ENCODE assay signal across 23 cellular contexts in genomic region chr10:71073451-71074175, GRCh38.
DNase-seq lines count a peak whose midpoint lies in the region; ATAC-seq, FAIRE-seq and TF ChIP-seq lines count a peak whose summit lies in the region.
"Had no signal": no experiment of that assay in that cellular context is flagged by ENCODE, and none has a peak within 500 bp of the region (broad histone marks: within the 10 kb centered on the region; RNA-seq: fewer than 3 reads in every experiment).

No MANE protein-coding gene starts in this region.

- H3K9me3 ChIP-seq in upper lobe of right lung = no peaks in the 10 kb centered on the region

- peaks cover 6% of the 10 kb centered on the region for H3K27me3 ChIP-seq in bronchial epithelial cell (ENCODE audit: control insufficient read depth, insufficient read depth, low read length)
- H3K27me3 ChIP-seq in upper lobe of right lung = no peaks in the 10 kb centered on the region

- no peaks in the 10 kb centered on the region for H3K27me3 Mint-ChIP-seq in activated naive CD8-positive, alpha-beta T cell
- no peaks in the 10 kb centered on the region for H3K27me3 Mint-ChIP-seq in activated naive CD8-positive, alpha-beta T cell treated with anti-CD3 and anti-CD28 coated beads for 36 hours
- H3K27me3 Mint-ChIP-seq in neural crest cell (ENCODE audit: low read depth) = no peaks in the 10 kb centered on the region

- intact Hi-C loops in upper lobe of right lung (cut with DNase I) = no loop called here

- no peak for TF ChIP-seq CTCF in bronchial epithelial cell (IDR thresholded peaks at IDR 0.05; ENCODE audit: insufficient read depth, low read length, severe bottlenecking)
- no peak for TF ChIP-seq CTCF in neural crest cell (conservative IDR thresholded peaks at IDR 0.05)
- no peak for TF ChIP-seq CTCF in upper lobe of right lung (IDR thresholded peaks at IDR 0.05)

- FAIRE-seq in bronchial epithelial cell (lab: Jason Lieb, UNC) = peak; percentile 13
- FAIRE-seq: GM12878, GM18507, HTR-8/SVneo had no signal

- no peak overlapping the region for H3K27ac ChIP-seq in upper lobe of right lung
- H3K27ac ChIP-seq: C4-2B, HL-60, PC-9 had no signal

- DNase-seq in activated naive CD8-positive, alpha-beta T cell treated with anti-CD3 and anti-CD28 coated beads for 36 hours = no peak
- DNase-seq in bronchial epithelial cell (ENCODE audit: low read depth) (no peak), neural crest cell (ENCODE audit: low read depth, low spot score) (no peak), upper lobe of right lung (peak; percentile 53), nucleus accumbens (lab: John Stamatoyannopoulos, UW) (no peak), NCI-H187 treated with DMSO at 0.1 percent for 48 hours (lab: John Stamatoyannopoulos, UW) (no peak)
- DNase-seq: DND-41, GDM1, HCEC 1CT, Kasumi-1, MM.1S, NCI-H1105 treated with DMSO at 0.1 percent for 48 hours, NCI-H1694 treated with DMSO at 0.1 percent for 48 hours, NCI-H2171, NCI-H748 treated with DMSO at 0.1 percent for 48 hours had no signal

- H3K4me3 Mint-ChIP-seq in activated naive CD8-positive, alpha-beta T cell = no peak overlapping the region
- no peak overlapping the region for H3K4me3 Mint-ChIP-seq in activated naive CD8-positive, alpha-beta T cell treated with anti-CD3 and anti-CD28 coated beads for 36 hours
- H3K4me3 Mint-ChIP-seq in neural crest cell = no peak overlapping the region
- H3K4me3 Mint-ChIP-seq: IgD-negative memory B cell had no signal

- H3K36me3 ChIP-seq in bronchial epithelial cell (ENCODE audit: control insufficient read depth, insufficient read depth, low read length) = no peaks in the 10 kb centered on the region
- no peaks in the 10 kb centered on the region for H3K36me3 ChIP-seq in upper lobe of right lung

- ATAC-seq in upper lobe of right lung = no peak
- ATAC-seq: GM12878 had no signal

- no peaks in the 10 kb centered on the region for H3K9me3 Mint-ChIP-seq in activated naive CD8-positive, alpha-beta T cell (ENCODE audit: low read depth)
- no peaks in the 10 kb centered on the region for H3K9me3 Mint-ChIP-seq in activated naive CD8-positive, alpha-beta T cell treated with anti-CD3 and anti-CD28 coated beads for 36 hours
- H3K9me3 Mint-ChIP-seq in neural crest cell = no peaks in the 10 kb centered on the region
- H3K9me3 Mint-ChIP-seq: IgD-negative memory B cell had no signal

- H3K36me3 Mint-ChIP-seq in activated naive CD8-positive, alpha-beta T cell = no peaks in the 10 kb centered on the region
- no peaks in the 10 kb centered on the region for H3K36me3 Mint-ChIP-seq in activated naive CD8-positive, alpha-beta T cell treated with anti-CD3 and anti-CD28 coated beads for 36 hours
- H3K36me3 Mint-ChIP-seq in neural crest cell (ENCODE audit: low read depth) = no peaks in the 10 kb centered on the region
- H3K36me3 Mint-ChIP-seq: IgD-negative memory B cell had no signal

- H3K4me3 ChIP-seq in bronchial epithelial cell (ENCODE audit: low read depth, low read length) (no peak overlapping the region), upper lobe of right lung (no peak overlapping the region)
- H3K4me3 ChIP-seq: GM12878, PC-9 had no signal

- H3K27ac Mint-ChIP-seq in activated naive CD8-positive, alpha-beta T cell = peak overlapping the region; percentile 12
- no peak overlapping the region for H3K27ac Mint-ChIP-seq in activated naive CD8-positive, alpha-beta T cell treated with anti-CD3 and anti-CD28 coated beads for 36 hours
- peak overlapping the region; percentile 96 for H3K27ac Mint-ChIP-seq in neural crest cell (ENCODE audit: unreplicated experiment)
- H3K27ac Mint-ChIP-seq: IgD-negative memory B cell had no signal

- H3K4me1 Mint-ChIP-seq in activated naive CD8-positive, alpha-beta T cell (ENCODE audit: low read depth) = no peaks in the 10 kb centered on the region
- no peaks in the 10 kb centered on the region for H3K4me1 Mint-ChIP-seq in activated naive CD8-positive, alpha-beta T cell treated with anti-CD3 and anti-CD28 coated beads for 36 hours
- H3K4me1 Mint-ChIP-seq in neural crest cell = peaks cover 7% of the 10 kb centered on the region

- H3K4me1 ChIP-seq in upper lobe of right lung = no peaks in the 10 kb centered on the region
